21 cellular contexts compared by ENCODE assay signal in genomic region chr1:182978158-182978853, GRCh38. TPM values are rescaled to one million over a fixed set of nuclear protein-coding genes. Genes with fewer than 3 reads are reported as not detected.
DNase-seq lines count a peak whose midpoint lies in the region; FAIRE-seq and TF ChIP-seq lines count a peak whose summit lies in the region.
"Had no signal": no experiment of that assay in that cellular context is flagged by ENCODE, and none has a peak within 500 bp of the region (broad histone marks: within the 10 kb centered on the region; RNA-seq: fewer than 3 reads in every experiment).

No MANE protein-coding gene starts in this region.

- H2AFZ ChIP-seq in trophoblast cell (ENCODE audit: insufficient read depth, low read length, poor library complexity) = no peak overlapping the region

- H3K9me3 ChIP-seq in HEK293 (ENCODE audit: control insufficient read depth, insufficient read depth, low read depth, low read length) (no peaks in the 10 kb centered on the region), trophoblast cell (ENCODE audit: insufficient read depth, low read depth, low read length) (no peaks in the 10 kb centered on the region)

- no peaks in the 10 kb centered on the region for H3K79me1 ChIP-seq in trophoblast cell (ENCODE audit: low read length)

- no peaks in the 10 kb centered on the region for H3K36me3 ChIP-seq in HEK293 (ENCODE audit: control insufficient read depth in 2 of 2, insufficient read depth in 1 of 2, low read length in 2 of 2)
- no peaks in the 10 kb centered on the region for H3K36me3 ChIP-seq in bronchial epithelial cell (ENCODE audit: control insufficient read depth, insufficient read depth, low read length)
- H3K36me3 ChIP-seq in trophoblast cell (ENCODE audit: control insufficient read depth in 1 of 2, insufficient read depth in 2 of 2, low read length in 2 of 2) = no peaks in the 10 kb centered on the region
- H3K36me3 ChIP-seq: BLaER1 had no signal

- no peaks in the 10 kb centered on the region for H3K27me3 ChIP-seq in bronchial epithelial cell (ENCODE audit: control insufficient read depth, insufficient read depth, low read length)
- no peaks in the 10 kb centered on the region for H3K27me3 ChIP-seq in trophoblast cell (ENCODE audit: insufficient read depth, low read length)
- H3K27me3 ChIP-seq: BLaER1 had no signal

- TF ChIP-seq CTCF in HEK293 (tag by site-specific recombination; IDR thresholded peaks at IDR 0.05) = no peak
- TF ChIP-seq CTCF in bronchial epithelial cell (IDR thresholded peaks at IDR 0.05; ENCODE audit: insufficient read depth, low read length, severe bottlenecking) = no peak

- peaks cover 3% of the 10 kb centered on the region; the same call in 1 of the 2 replicates for H3K4me1 ChIP-seq in HEK293 (ENCODE audit: control insufficient read depth, insufficient read depth, low read length)
- H3K4me1 ChIP-seq in trophoblast cell (ENCODE audit: control insufficient read depth in 1 of 2, insufficient read depth in 2 of 2, low read length in 2 of 2) = peaks cover 0 to 2% of the 10 kb centered on the region in 2 experiments
- H3K4me1 ChIP-seq: BLaER1 had no signal

- no peak overlapping the region for H4K12ac ChIP-seq in trophoblast cell (ENCODE audit: low read depth, low read length)

- H3K4ac ChIP-seq in trophoblast cell (ENCODE audit: low read depth, low read length) = no peak overlapping the region

- CTCF ChIA-PET in HEK293 (lab: Yijun Ruan, JAX) = interaction anchor here (0.5 to 2.3 kb wide), 3 partner anchors 16 to 283 kb away, joined by 3 to 9 read pairs (median 3); no protein-coding TSS in a partner anchor

- no peak overlapping the region for H2BK12ac ChIP-seq in trophoblast cell (ENCODE audit: low read length)

- H2BK5ac ChIP-seq in trophoblast cell (ENCODE audit: low read depth, low read length, poor library complexity) = no peak overlapping the region

- no peak overlapping the region for H3K14ac ChIP-seq in trophoblast cell (ENCODE audit: low read length)

- H3K27ac ChIP-seq in HEK293 (ENCODE audit: extremely low read depth, low read depth, low read length) (no peak overlapping the region), trophoblast cell (ENCODE audit: low read depth, low read length) (no peak overlapping the region)
- H3K27ac ChIP-seq: 22Rv1, BLaER1, HL-60 had no signal

- no peak overlapping the region for H3K9ac ChIP-seq in trophoblast cell (ENCODE audit: low read length)
- H3K9ac ChIP-seq: BLaER1 had no signal

- H4K91ac ChIP-seq in trophoblast cell (ENCODE audit: low read depth, low read length) = no peak overlapping the region

- POLR2A ChIA-PET in HEK293 (lab: Yijun Ruan, JAX) = no interaction called here

- no peaks in the 10 kb centered on the region for H3K79me2 ChIP-seq in trophoblast cell (ENCODE audit: control insufficient read depth, insufficient read depth, low read length, poor library complexity)

- H3K23ac ChIP-seq in trophoblast cell (ENCODE audit: low read length) = no peak overlapping the region

- H2BK120ac ChIP-seq in trophoblast cell (ENCODE audit: insufficient read depth, low read length, poor library complexity) = no peak overlapping the region

- H4K8ac ChIP-seq in trophoblast cell (ENCODE audit: low read depth, low read length) = no peak overlapping the region

- H2AK5ac ChIP-seq in trophoblast cell (ENCODE audit: low read length) = no peak overlapping the region

- H3K18ac ChIP-seq in trophoblast cell (ENCODE audit: low read length) = no peak overlapping the region

- no peak overlapping the region for H3K4me2 ChIP-seq in trophoblast cell (ENCODE audit: low read length)
- H3K4me2 ChIP-seq: BLaER1 had no signal

- peak; percentile 35 for DNase-seq in A172 (ENCODE audit: low spot score)
- DNase-seq in bronchial epithelial cell (ENCODE audit: low read depth) = peak; percentile 29
- peak; percentile 56 to 73 for DNase-seq in trophoblast cell
- DNase-seq in hypothalamus (lab: John Stamatoyannopoulos, UW) = no peak
- no peak for DNase-seq in urothelium cell line (ENCODE audit: low spot score)
- no peak for DNase-seq in HPDE6-E6E7 (ENCODE audit: extremely low spot score)
- DNase-seq: CD4-positive, alpha-beta memory T cell; DMS153; DMS79; GF-D8; GOT3; H9; KG1 had no signal

- H3K4me3 ChIP-seq in HEK293 (ENCODE audit: low read depth, low read length) = no peak overlapping the region
- no peak overlapping the region for H3K4me3 ChIP-seq in bronchial epithelial cell (ENCODE audit: low read depth, low read length)
- no peak overlapping the region for H3K4me3 ChIP-seq in trophoblast cell (ENCODE audit: low read depth, low read length)
- H3K4me3 ChIP-seq: BLaER1 had no signal

- FAIRE-seq in bronchial epithelial cell (lab: Jason Lieb, UNC) (no peak), urothelium cell line (lab: Jason Lieb, UNC) (no peak)
- FAIRE-seq: HTR-8/SVneo had no signal

- WGBS in trophoblast cell (ENCODE audit: extremely low coverage, insufficient coverage, insufficient read length) = no CpG with 5 or more reads among the region's 6 CpGs

TF ChIP-seq in HEK293, 187 proteins besides CTCF, POLR2A, EP300 and RAD21:
- TF ChIP-seq ZNF335 (tag by site-specific recombination; conservative IDR thresholded peaks at IDR 0.05) = peak; percentile 90
- no peak for TF ChIP-seq TCF7L2 (IDR thresholded peaks at IDR 0.05; ENCODE audit: borderline replicate concordance, low read depth, low read length)
- peak; percentile 16; the same call in 1 of the 2 replicates for TF ChIP-seq ZFHX2 (tag by site-specific recombination; conservative IDR thresholded peaks at IDR 0.05)
- TF ChIP-seq ZNF18 (tag by site-specific recombination; IDR thresholded peaks at IDR 0.05) = peak; percentile 55
- TF ChIP-seq KLF1 (tag by site-specific recombination; IDR thresholded peaks at IDR 0.05) = peak; percentile 75
- no peak for TF ChIP-seq ZNF48 (tag by site-specific recombination; IDR thresholded peaks at IDR 0.05)
TF ChIP-seq in HEK293: peak in this region for 4.

RNA-seq across cellular contexts. Expression of gene SHCBP1L, which starts 25.3 kb away (rescaled TPM):
- not detected in 2 replicates for total RNA-seq in A172 (2014; rRNA removed; shearing (Covaris generic))
- total RNA-seq in bronchial epithelial cell = not detected in 2 replicates
- not detected in 2 replicates for polyA plus RNA-seq in trophoblast cell (2013)
- total RNA-seq: A673; CD4-positive, alpha-beta memory T cell; H9 had no signal
- polyA plus RNA-seq: AG04450; CD14-positive monocyte; CD4-positive, alpha-beta memory T cell had no signal

RNA-seq across cellular contexts. Expression of gene LAMC1, which starts 44.9 kb away (rescaled TPM):
- total RNA-seq in A172 (2014; rRNA removed; shearing (Covaris generic)) = 143 and 190 TPM in 2 replicates
- 190 and 219 TPM in 2 replicates for total RNA-seq in bronchial epithelial cell
- 230 and 236 TPM in 2 replicates for polyA plus RNA-seq in trophoblast cell (2013)
- polyA plus RNA-seq: CD4-positive, alpha-beta memory T cell had no signal

Comparison
In these comparisons a context has a peak if more than half of its experiments do, and no peak if none do; other contexts are left out.
1. DNase-seq: peak in A172 (single experiment), bronchial epithelial cell (single experiment) and trophoblast cell (2 of 2); none in hypothalamus (0 of 51), urothelium cell line (single experiment) and HPDE6-E6E7 (single experiment).